ENCODE assay signal across 14 cellular contexts in genomic region chr14:32508281-32508680, GRCh38.
A peak's percentile ranks its signal among the peaks of the same experiment; 100 is the strongest.
DNase-seq lines count a peak whose midpoint lies in the region; ATAC-seq and TF ChIP-seq lines count a peak whose summit lies in the region.
"Had no signal": no experiment of that assay in that cellular context is flagged by ENCODE, and none has a peak within 500 bp of the region (broad histone marks: within the 10 kb centered on the region; RNA-seq: fewer than 3 reads in every experiment).

No MANE protein-coding gene starts in this region.

- no TSS peak for BruUV-seq in IMR-90 (replicated peaks; lab: Mats Ljungman, UMichigan)

- peak overlapping the region; percentile 69 to 88; a peak in 2 of 4 replicates for H4K8ac ChIP-seq in IMR-90 (ENCODE audit: low read depth in 2 of 2, low read length in 2 of 2)

- CTCF ChIA-PET in IMR-90 (lab: Yijun Ruan, JAX), result no interaction called here

- no peak overlapping the region for H3K23ac ChIP-seq in IMR-90 (ENCODE audit: low read depth, low read length)

- intact Hi-C loops in IMR-90 (cut with micrococcal nuclease), result no loop called here

- H3K36me3 ChIP-seq in IMR-90 (ENCODE audit: control insufficient read depth, insufficient read depth, low read length), result no peaks in the 10 kb centered on the region
- H3K36me3 ChIP-seq: neutrophil had no signal

- H4K20me1 ChIP-seq in IMR-90 (ENCODE audit: insufficient read depth, low read length), result no peaks in the 10 kb centered on the region

- no peak overlapping the region for H3K14ac ChIP-seq in IMR-90 (replicated peaks; ENCODE audit: low read depth, low read length)

- peaks cover 15% of the 10 kb centered on the region for H3K4me1 ChIP-seq in IMR-90 (ENCODE audit: control insufficient read depth, insufficient read depth, low read length)

- no peaks in the 10 kb centered on the region for H3K9me3 ChIP-seq in IMR-90 (ENCODE audit: control insufficient read depth, insufficient read depth, low read length)
- H3K9me3 ChIP-seq: neutrophil had no signal

- no peak for TF ChIP-seq POLR2A in IMR-90 (IDR thresholded peaks at IDR 0.05; ENCODE audit: low read depth, low read length)

- H2AFZ ChIP-seq in IMR-90 (replicated peaks; ENCODE audit: low read length, poor library complexity), result no peak overlapping the region

- peak overlapping the region; percentile 14; the same call in 1 of the 2 replicates for H2AK5ac ChIP-seq in IMR-90 (ENCODE audit: low read depth, low read length)

- peak overlapping the region; percentile 50; the same call in 1 of the 2 replicates for H3K27ac ChIP-seq in IMR-90 (ENCODE audit: insufficient read depth, low read length)
- H3K27ac ChIP-seq in skin epidermis, result peak overlapping the region in 14 of 21 experiments; percentile 5 to 62 (median 58)
- H3K27ac ChIP-seq: neutrophil had no signal

- in situ Hi-C loops in IMR-90 (cut with MboI; ENCODE audit: low sequenced_read_pairs), result no loop called here
- in situ Hi-C loops in astrocyte of the spinal cord (cut with HindIII; ENCODE audit: low sequenced_read_pairs), result no loop called here

- peak overlapping the region; percentile 97 for H2BK5ac ChIP-seq in IMR-90 (ENCODE audit: low read depth, low read length, poor library complexity, severe bottlenecking)

- H2BK20ac ChIP-seq in IMR-90 (ENCODE audit: low read depth, low read length), result peak overlapping the region; percentile 93; the same call in 1 of the 2 replicates

- H3K79me1 ChIP-seq in IMR-90 (ENCODE audit: low read depth in 1 of 2, low read length in 2 of 2), result no peaks in the 10 kb centered on the region

- H4K91ac ChIP-seq in IMR-90 (ENCODE audit: insufficient read depth, low read depth, low read length), result peak overlapping the region; percentile 60; the same call in 1 of the 2 replicates

- H4K5ac ChIP-seq in IMR-90 (ENCODE audit: low read depth, low read length), result peak overlapping the region; percentile 90; the same call in 1 of the 2 replicates

- H3K9ac ChIP-seq in IMR-90 (ENCODE audit: low read depth, low read length), result no peak overlapping the region

- H3K4me3 ChIP-seq in IMR-90 (ENCODE audit: insufficient read depth, low read depth, low read length) (no peak overlapping the region), astrocyte of the spinal cord (ENCODE audit: low read depth, low read length) (no peak overlapping the region), skin epidermis (no peak overlapping the region)

- no peak for ATAC-seq in IMR-90 (ENCODE audit: low read depth)
- no peak for ATAC-seq in HG03342 (IDR thresholded peaks at IDR 0.05; ENCODE audit: unreplicated experiment)
- ATAC-seq: activated CD4-positive, CD25-positive, alpha-beta regulatory T cell treated with anti-CD3 and anti-CD28 coated beads, Interleukin-2, amount 50 U/mL, for 24 hours; activated T-cell treated with anti-CD3 and anti-CD28 coated beads, Interleukin-2, amount 50 U/mL, for 4 hours; left colon had no signal

- no peaks in the 10 kb centered on the region for H3K27me3 ChIP-seq in IMR-90 (ENCODE audit: control insufficient read depth, insufficient read depth, low read length)
- H3K27me3 ChIP-seq: neutrophil had no signal

- peak overlapping the region; percentile 92; the same call in 1 of the 2 replicates for H3K4ac ChIP-seq in IMR-90 (ENCODE audit: low read depth, low read length)

- no peak overlapping the region; the same call in 1 of the 2 replicates for H3K4me2 ChIP-seq in IMR-90 (ENCODE audit: low read depth, low read length)

- H2AK9ac ChIP-seq in IMR-90 (replicated peaks; ENCODE audit: low read depth, low read length, poor library complexity), result no peak overlapping the region

- peaks cover 5% of the 10 kb centered on the region; the same call in 1 of the 2 replicates for H3K9me1 ChIP-seq in IMR-90 (ENCODE audit: insufficient read depth, low read length)

- H2BK15ac ChIP-seq in IMR-90 (ENCODE audit: low read depth, low read length), result peak overlapping the region; percentile 81; the same call in 1 of the 3 replicates

- dilution Hi-C loops in IMR-90 (cut with HindIII; ENCODE audit: low sequenced_read_pairs, unreplicated experiment), result no loop called here

- TF ChIP-seq RAD21 in IMR-90 (IDR thresholded peaks at IDR 0.05; ENCODE audit: low read length), result no peak

- POLR2A ChIA-PET in IMR-90 (lab: Charles Lee; ENCODE audit: unreplicated experiment), result no interaction called here

- H3K56ac ChIP-seq in IMR-90 (ENCODE audit: extremely low read depth, insufficient read depth, low read length), result no peak overlapping the region

- H3K18ac ChIP-seq in IMR-90 (ENCODE audit: low read depth, low read length), result peak overlapping the region; percentile 96

- no CpG with 5 or more reads among the region's 2 CpGs for WGBS in IMR-90 (ENCODE audit: extremely low coverage in 2 of 2, insufficient read length in 1 of 2), 2 experiments

- TF ChIP-seq CTCF in IMR-90 (conservative IDR thresholded peaks at IDR 0.05; ENCODE audit: low read depth, low read length) (no peak), astrocyte of the spinal cord (IDR thresholded peaks at IDR 0.05; ENCODE audit: low read depth, low read length) (no peak)

- H2BK120ac ChIP-seq in IMR-90 (ENCODE audit: low read depth, low read length), result peak overlapping the region; percentile 95

- DNase-seq in IMR-90 (peak; percentile 18), astrocyte of the spinal cord (ENCODE audit: low read depth, low spot score) (peak; percentile 47), foreskin melanocyte (peak; percentile 98), NCI-H146 treated with DMSO at 0.1 percent for 48 hours (lab: John Stamatoyannopoulos, UW; ENCODE audit: unreplicated experiment) (no peak), OCI-M2 (lab: John Stamatoyannopoulos, UW; ENCODE audit: unreplicated experiment) (no peak)
- no peak for DNase-seq in stimulated activated CD4-positive, alpha-beta T cell treated with anti-CD3 and anti-CD28 coated beads, Interleukin-4, amount 100 ng/mL, for 24 hours
- DNase-seq: activated T-cell treated with anti-CD3 and anti-CD28 coated beads, Interleukin-2, amount 50 U/mL, for 4 hours; COR-L47; left colon; SHP77 treated with DMSO at 0.1 percent for 48 hours had no signal

TF ChIP-seq in IMR-90, 13 proteins besides CTCF, POLR2A, EP300 and RAD21:
- no peak for TF ChIP-seq NFE2L2 (IDR thresholded peaks at IDR 0.05; ENCODE audit: low read depth, low read length)
- TF ChIP-seq FOS (IDR thresholded peaks at IDR 0.05; ENCODE audit: low read depth, low read length), result no peak
- TF ChIP-seq RCOR1 (IDR thresholded peaks at IDR 0.05; ENCODE audit: insufficient replicate concordance, low read length), result no peak
- no peak for TF ChIP-seq MAFK (IDR thresholded peaks at IDR 0.05; ENCODE audit: low read depth, low read length)

Comparison
In these comparisons a context has a peak if more than half of its experiments do, and no peak if none do; other contexts are left out.
1. DNase-seq: peak in IMR-90 (single experiment), astrocyte of the spinal cord (single experiment) and foreskin melanocyte (single experiment); none in NCI-H146 treated with DMSO at 0.1 percent for 48 hours (single experiment), OCI-M2 (single experiment) and stimulated activated CD4-positive, alpha-beta T cell treated with anti-CD3 and anti-CD28 coated beads, Interleukin-4, amount 100 ng/mL, for 24 hours (single experiment).